Comparison of ENCODE assay signal across 14 cellular contexts in the genomic region with DNA sequence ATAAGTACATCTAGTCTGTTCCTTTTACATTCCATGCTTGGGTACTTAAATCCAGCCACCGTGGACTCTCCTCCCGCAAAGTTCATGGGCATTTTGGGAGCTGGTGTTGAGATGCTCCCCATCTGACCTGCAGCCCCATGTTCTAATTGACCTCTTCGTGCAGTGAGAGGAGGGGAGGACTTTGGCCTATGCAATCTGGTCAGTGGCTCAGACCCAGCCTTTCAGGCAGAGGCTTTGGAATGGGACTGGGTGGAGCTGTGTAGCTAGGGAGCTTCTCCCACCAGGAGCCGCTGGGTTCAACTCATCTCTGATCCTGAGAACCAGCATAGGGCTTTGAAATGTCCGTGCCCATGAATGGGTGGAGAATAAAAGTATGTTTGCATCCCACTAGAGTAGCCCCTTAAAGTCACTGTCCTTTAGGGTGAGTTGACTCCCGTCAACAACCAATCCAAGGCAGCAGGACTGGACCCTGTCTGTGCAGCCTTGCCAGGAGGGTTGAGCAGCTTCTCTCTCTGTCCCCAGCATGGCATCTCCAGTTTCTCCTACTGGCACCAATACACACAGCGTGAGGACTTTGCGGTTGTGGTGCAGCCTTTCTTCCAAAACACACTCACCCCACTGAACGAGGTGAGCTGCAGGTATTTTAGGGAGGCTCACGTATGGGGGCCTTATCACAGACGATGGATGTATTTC.
A peak's percentile ranks its signal among the peaks of the same experiment; 100 is the strongest.
DNase-seq lines count a peak whose midpoint lies in the region; ATAC-seq and TF ChIP-seq lines count a peak whose summit lies in the region.
"Had no signal": no experiment of that assay in that cellular context is flagged by ENCODE, and none has a peak within 500 bp of the region (broad histone marks: within the 10 kb centered on the region; RNA-seq: fewer than 3 reads in every experiment).

No MANE protein-coding gene starts in this region.

- no peaks in the 10 kb centered on the region for H3K27me3 Mint-ChIP-seq in activated naive CD8-positive, alpha-beta T cell
- no peaks in the 10 kb centered on the region for H3K27me3 Mint-ChIP-seq in activated naive CD8-positive, alpha-beta T cell treated with anti-CD3 and anti-CD28 coated beads for 36 hours
- peaks cover 13% of the 10 kb centered on the region for H3K27me3 Mint-ChIP-seq in nephron (ENCODE audit: low read depth)

- no peaks in the 10 kb centered on the region for H3K9me3 ChIP-seq in esophagus squamous epithelium
- H3K9me3 ChIP-seq: HAP-1 had no signal

- TF ChIP-seq CTCF in esophagus squamous epithelium (IDR thresholded peaks at IDR 0.05) (no peak), nephron (IDR thresholded peaks at IDR 0.05; ENCODE audit: unreplicated experiment in 3 of 3) (no peak)

- no peak for DNase-seq in activated naive CD8-positive, alpha-beta T cell treated with anti-CD3 and anti-CD28 coated beads for 36 hours
- no peak for DNase-seq in esophagus squamous epithelium (lab: John Stamatoyannopoulos, UW)
- DNase-seq in SIG-M5 (lab: John Stamatoyannopoulos, UW) = no peak
- no peak for DNase-seq in stimulated activated CD4-positive, alpha-beta T cell treated with anti-CD3 and anti-CD28 coated beads, Interleukin-15, amount 100 ng/mL, for 24 hours
- DNase-seq: NCI-H1417, NCI-H2081 treated with DMSO at 0.1 percent for 48 hours, NCI-H524, SHP77 had no signal

- H3K4me1 Mint-ChIP-seq in activated naive CD8-positive, alpha-beta T cell (ENCODE audit: low read depth) = peaks cover 18% of the 10 kb centered on the region
- peaks cover 16% of the 10 kb centered on the region for H3K4me1 Mint-ChIP-seq in activated naive CD8-positive, alpha-beta T cell treated with anti-CD3 and anti-CD28 coated beads for 36 hours
- H3K4me1 Mint-ChIP-seq in nephron = peaks cover 66% of the 10 kb centered on the region

- 69 to 88% methylated on average over 9 to 10 of the region's 11 CpGs for WGBS in esophagus squamous epithelium, 2 donors

- H3K4me3 Mint-ChIP-seq in activated naive CD8-positive, alpha-beta T cell = no peak overlapping the region
- H3K4me3 Mint-ChIP-seq in activated naive CD8-positive, alpha-beta T cell treated with anti-CD3 and anti-CD28 coated beads for 36 hours = no peak overlapping the region
- no peak overlapping the region for H3K4me3 Mint-ChIP-seq in nephron

- H3K27me3 ChIP-seq in esophagus squamous epithelium = no peaks in the 10 kb centered on the region

- TF ChIP-seq POLR2A in esophagus squamous epithelium (IDR thresholded peaks at IDR 0.05) = no peak

- H3K27ac Mint-ChIP-seq in activated naive CD8-positive, alpha-beta T cell = peak overlapping the region; percentile 11
- H3K27ac Mint-ChIP-seq in activated naive CD8-positive, alpha-beta T cell treated with anti-CD3 and anti-CD28 coated beads for 36 hours = no peak overlapping the region
- peak overlapping the region in 2 of 3 experiments; percentile 56 to 65 for H3K27ac Mint-ChIP-seq in nephron

- H3K4me1 ChIP-seq in esophagus squamous epithelium = peaks cover 6 to 69% (median 34%) of the 10 kb centered on the region in 3 donors
- H3K4me1 ChIP-seq: HAP-1 had no signal

- peak overlapping the region in 3 of 4 donors; percentile 55 to 93 (median 90) for H3K27ac ChIP-seq in esophagus squamous epithelium
- H3K27ac ChIP-seq: 22Rv1 had no signal

- intact Hi-C loops in esophagus squamous epithelium (cut with DNase I) = no loop called here

- peaks cover 2% of the 10 kb centered on the region for H3K36me3 Mint-ChIP-seq in activated naive CD8-positive, alpha-beta T cell
- H3K36me3 Mint-ChIP-seq in activated naive CD8-positive, alpha-beta T cell treated with anti-CD3 and anti-CD28 coated beads for 36 hours = no peaks in the 10 kb centered on the region
- H3K36me3 Mint-ChIP-seq in nephron (ENCODE audit: low read depth) = no peaks in the 10 kb centered on the region

- H3K36me3 ChIP-seq in esophagus squamous epithelium = no peaks in the 10 kb centered on the region
- H3K36me3 ChIP-seq: HAP-1 had no signal

- ATAC-seq in HG03280 (IDR thresholded peaks at IDR 0.05; ENCODE audit: unreplicated experiment) (no peak), GM18867 (IDR thresholded peaks at IDR 0.05; ENCODE audit: unreplicated experiment) (no peak)

- no peaks in the 10 kb centered on the region for H3K9me3 Mint-ChIP-seq in activated naive CD8-positive, alpha-beta T cell (ENCODE audit: low read depth)
- no peaks in the 10 kb centered on the region for H3K9me3 Mint-ChIP-seq in activated naive CD8-positive, alpha-beta T cell treated with anti-CD3 and anti-CD28 coated beads for 36 hours
- no peaks in the 10 kb centered on the region for H3K9me3 Mint-ChIP-seq in nephron

- H3K4me3 ChIP-seq in esophagus squamous epithelium = no peak overlapping the region
- H3K4me3 ChIP-seq: HAP-1 had no signal
